ENCODE assay signal across 34 cellular contexts in the genomic region with DNA sequence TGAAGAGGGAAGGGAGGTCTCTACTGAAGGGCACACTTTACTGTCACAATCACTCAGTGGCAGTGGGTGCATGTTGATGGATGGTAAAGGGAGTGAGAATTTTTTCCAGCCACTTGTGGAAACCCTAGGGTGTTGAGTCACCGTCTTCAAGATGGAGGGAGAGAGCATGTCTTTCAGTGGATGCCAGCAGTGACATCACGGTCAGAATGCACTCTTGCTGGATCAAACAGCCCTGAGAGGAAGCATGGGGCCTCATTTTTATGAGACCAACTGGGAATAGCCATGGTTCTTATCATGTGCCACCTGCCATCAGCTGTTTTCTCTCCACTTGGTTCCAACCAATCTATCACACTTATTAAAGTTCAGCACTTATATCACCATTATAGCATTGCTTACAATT.
A peak's percentile ranks its signal among the peaks of the same experiment; 100 is the strongest.
DNase-seq lines count a peak whose midpoint lies in the region; ATAC-seq and TF ChIP-seq lines count a peak whose summit lies in the region.
"Had no signal": no experiment of that assay in that cellular context is flagged by ENCODE, and none has a peak within 500 bp of the region (broad histone marks: within the 10 kb centered on the region; RNA-seq: fewer than 3 reads in every experiment).

No MANE protein-coding gene starts in this region.

- H3K9me3 ChIP-seq in MG63 = no peaks in the 10 kb centered on the region; the same call in 1 of the 2 replicates
- H3K9me3 ChIP-seq in esophagus muscularis mucosa = no peaks in the 10 kb centered on the region
- H3K9me3 ChIP-seq: ascending aorta, left lung, right atrium auricular region, stomach, thyroid gland, vagina had no signal

- H3K4me3 Mint-ChIP-seq in activated CD4-positive, alpha-beta T cell treated with anti-CD3 and anti-CD28 coated beads, Interleukin-2, amount 10 ng/mL, durations not matched to agents 24 days and 14 days = no peak overlapping the region
- H3K4me3 Mint-ChIP-seq: activated naive CD8-positive, alpha-beta T cell treated with anti-CD3 and anti-CD28 coated beads, Interleukin-2, amount 10 ng/mL, durations not matched to agents 7 days and 5 days; CD4-positive, alpha-beta memory T cell; memory B cell; T-helper 2 cell treated with Interferon-gamma antibody and Interleukin-4, amounts not matched to agents 5 μg/mL and 100 μg/mL, for 36 hours had no signal

- WGBS in esophagus muscularis mucosa = 71% methylated on average over 2 of the region's 2 CpGs

- no peak for TF ChIP-seq EP300 in esophagus muscularis mucosa (IDR thresholded peaks at IDR 0.05)

- H3K9me3 Mint-ChIP-seq in activated CD4-positive, alpha-beta T cell treated with anti-CD3 and anti-CD28 coated beads, Interleukin-2, amount 10 ng/mL, durations not matched to agents 24 days and 14 days = peaks cover 7% of the 10 kb centered on the region
- H3K9me3 Mint-ChIP-seq: CD4-positive, alpha-beta memory T cell; T-helper 2 cell treated with Interferon-gamma antibody and Interleukin-4, amounts not matched to agents 5 μg/mL and 100 μg/mL, for 36 hours had no signal

- H3K4me3 ChIP-seq in MG63 (no peak overlapping the region), esophagus muscularis mucosa (no peak overlapping the region), skeletal muscle cell (ENCODE audit: low read depth, low read length) (no peak overlapping the region)
- H3K4me3 ChIP-seq: ascending aorta, cardiac muscle cell, GM12878, left lung, right atrium auricular region, stomach, thyroid gland, vagina had no signal

- H3K4me1 Mint-ChIP-seq in activated CD4-positive, alpha-beta T cell treated with anti-CD3 and anti-CD28 coated beads, Interleukin-2, amount 10 ng/mL, durations not matched to agents 24 days and 14 days = no peaks in the 10 kb centered on the region
- H3K4me1 Mint-ChIP-seq: activated naive CD8-positive, alpha-beta T cell treated with anti-CD3 and anti-CD28 coated beads, Interleukin-2, amount 10 ng/mL, durations not matched to agents 7 days and 5 days; memory B cell had no signal

- no peaks in the 10 kb centered on the region for H3K36me3 Mint-ChIP-seq in activated CD4-positive, alpha-beta T cell treated with anti-CD3 and anti-CD28 coated beads, Interleukin-2, amount 10 ng/mL, durations not matched to agents 24 days and 14 days (ENCODE audit: low read depth)
- H3K36me3 Mint-ChIP-seq: activated naive CD8-positive, alpha-beta T cell treated with anti-CD3 and anti-CD28 coated beads, Interleukin-2, amount 10 ng/mL, durations not matched to agents 7 days and 5 days had no signal

- no peak overlapping the region for H3K27ac ChIP-seq in esophagus muscularis mucosa (replicated peaks in 1 of 4)
- H3K27ac ChIP-seq: ascending aorta, cardiac muscle cell, left lung, right atrium auricular region, stomach, thyroid gland, vagina, VCaP had no signal

- intact Hi-C loops in activated CD4-positive, alpha-beta T cell treated with anti-CD3 and anti-CD28 coated beads, Interleukin-2, amount 10 ng/mL, durations not matched to agents 24 days and 14 days (cut with micrococcal nuclease) = no loop called here
- intact Hi-C loops in esophagus muscularis mucosa (cut with DNase I) = no loop called here

- no peak overlapping the region for H3K27ac Mint-ChIP-seq in activated CD4-positive, alpha-beta T cell treated with anti-CD3 and anti-CD28 coated beads, Interleukin-2, amount 10 ng/mL, durations not matched to agents 24 days and 14 days
- H3K27ac Mint-ChIP-seq: activated naive CD8-positive, alpha-beta T cell treated with anti-CD3 and anti-CD28 coated beads, Interleukin-2, amount 10 ng/mL, durations not matched to agents 7 days and 5 days; CD4-positive, alpha-beta memory T cell; memory B cell; T-helper 2 cell treated with Interferon-gamma antibody and Interleukin-4, amounts not matched to agents 5 μg/mL and 100 μg/mL, for 36 hours had no signal

- TF ChIP-seq CTCF in esophagus muscularis mucosa (IDR thresholded peaks at IDR 0.05) = no peak

- H3K36me3 ChIP-seq in MG63 (no peaks in the 10 kb centered on the region), esophagus muscularis mucosa (no peaks in the 10 kb centered on the region)
- H3K36me3 ChIP-seq: ascending aorta, cardiac muscle cell, left lung, right atrium auricular region, stomach, thyroid gland, vagina had no signal

- peak; percentile 20 for DNase-seq in activated CD4-positive, alpha-beta T cell treated with anti-CD3 and anti-CD28 coated beads, Interleukin-2, amount 10 ng/mL, durations not matched to agents 24 days and 14 days
- DNase-seq in activated CD4-positive, alpha-beta T cell treated with anti-CD3 and anti-CD28 coated beads, Interleukin-2, amount 50 U/mL, for 1 hour = no peak
- DNase-seq in MG63 = peak; percentile 7
- peak; percentile 10 for DNase-seq in esophagus muscularis mucosa (ENCODE audit: extremely low spot score)
- peak; percentile 36 for DNase-seq in skeletal muscle cell (ENCODE audit: low read depth)
- no peak for DNase-seq in NOMO-1 (lab: John Stamatoyannopoulos, UW; ENCODE audit: unreplicated experiment in 2 of 2)
- DNase-seq: activated CD4-positive, alpha-beta T cell treated with anti-CD3 and anti-CD28 coated beads for 4 hours; activated CD8-positive, alpha-beta memory T cell treated with anti-CD3 and anti-CD28 coated beads for 24 hours; activated effector memory CD4-positive, alpha-beta T cell treated with Interleukin-2 at 50 U/mL for 16 hours; activated naive CD8-positive, alpha-beta T cell treated with anti-CD3 and anti-CD28 coated beads, Interleukin-2, amount 10 ng/mL, durations not matched to agents 7 days and 5 days; activated T-cell treated with anti-CD3 and anti-CD28 coated beads for 4 hours; CD4-positive, alpha-beta memory T cell; effector CD4-positive, alpha-beta T cell; glutamatergic neuron; left lung; MM.1S; NCI-H1417 treated with DMSO at 0.1 percent for 48 hours; NCI-H2029 treated with DMSO at 0.1 percent for 48 hours; NCI-H526 treated with DMSO at 0.1 percent for 48 hours; posterior cingulate gyrus; SIG-M5; stimulated activated CD8-positive, alpha-beta memory T cell treated with anti-CD3 and anti-CD28 coated beads, Interleukin-4, amount 100 ng/mL, for 48 hours; stomach; thyroid gland had no signal

- peaks cover 28% of the 10 kb centered on the region for H3K27me3 Mint-ChIP-seq in activated CD4-positive, alpha-beta T cell treated with anti-CD3 and anti-CD28 coated beads, Interleukin-2, amount 10 ng/mL, durations not matched to agents 24 days and 14 days

- H3K4me1 ChIP-seq in esophagus muscularis mucosa = peaks cover 4 to 19% (median 17%) of the 10 kb centered on the region in 4 donors
- H3K4me1 ChIP-seq: ascending aorta, vagina had no signal

- H3K27me3 ChIP-seq in MG63 (no peaks in the 10 kb centered on the region), esophagus muscularis mucosa (no peaks in the 10 kb centered on the region)
- H3K27me3 ChIP-seq: ascending aorta, cardiac muscle cell, left lung, right atrium auricular region, stomach, thyroid gland, vagina had no signal

- TF ChIP-seq POLR2A in esophagus muscularis mucosa (IDR thresholded peaks at IDR 0.05; ENCODE audit: low read depth) = no peak

- ATAC-seq in GM18511 (IDR thresholded peaks at IDR 0.05; ENCODE audit: unreplicated experiment) (no peak), HG02973 (IDR thresholded peaks at IDR 0.05; ENCODE audit: unreplicated experiment) (no peak)
- ATAC-seq: GM12878 had no signal

Comparison
In these comparisons a context has a peak if more than half of its experiments do, and no peak if none do; other contexts are left out.
1. DNase-seq: peak in activated CD4-positive, alpha-beta T cell treated with anti-CD3 and anti-CD28 coated beads, Interleukin-2, amount 10 ng/mL, durations not matched to agents 24 days and 14 days (single experiment), MG63 (single experiment), esophagus muscularis mucosa (single experiment) and skeletal muscle cell (single experiment); none in activated CD4-positive, alpha-beta T cell treated with anti-CD3 and anti-CD28 coated beads, Interleukin-2, amount 50 U/mL, for 1 hour (single experiment) and NOMO-1 (0 of 2).